Comparison of ENCODE assay signal across 24 cellular contexts in the genomic region with DNA sequence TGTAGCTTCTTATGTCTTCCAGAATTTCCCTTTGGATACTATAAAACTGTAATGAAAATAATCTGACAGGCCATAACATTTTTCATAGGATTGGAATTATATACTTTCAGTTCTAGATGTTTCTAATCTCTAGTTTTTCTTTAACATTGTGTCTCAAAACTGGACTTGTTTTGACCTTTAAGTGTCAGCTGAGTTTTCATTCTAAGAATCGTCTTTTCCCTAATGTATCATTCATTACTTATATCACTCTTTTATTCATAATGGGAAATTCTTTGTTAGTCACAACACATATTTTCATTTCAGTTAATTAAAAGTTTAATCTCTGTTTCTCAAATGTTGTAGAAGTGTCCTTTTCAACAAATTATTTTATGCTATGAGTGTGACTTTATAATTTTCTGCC. TPM values are rescaled to one million over a fixed set of nuclear protein-coding genes. Genes with fewer than 3 reads are reported as not detected.
DNase-seq lines count a peak whose midpoint lies in the region; ATAC-seq and TF ChIP-seq lines count a peak whose summit lies in the region.
"Had no signal": no experiment of that assay in that cellular context is flagged by ENCODE, and none has a peak within 500 bp of the region (broad histone marks: within the 10 kb centered on the region; RNA-seq: fewer than 3 reads in every experiment).

No MANE protein-coding gene starts in this region.

- POLR2A ChIA-PET in HEK293T (lab: Yijun Ruan, JAX): no interaction called here

- no peak for DNase-seq in T-helper 1 cell
- no peak for DNase-seq in activated T-cell treated with anti-CD3 and anti-CD28 coated beads, Interleukin-2, amount 50 U/mL, for 4 hours
- DNase-seq in activated T-cell treated with anti-CD3 and anti-CD28 coated beads for 4 hours: no peak
- no peak for DNase-seq in stimulated activated effector memory CD8-positive, alpha-beta T cell treated with anti-CD3 and anti-CD28 coated beads, Interleukin-12 subunit alpha, Interleukin-12 subunit beta, amount 100 ng/mL, for 72 hours (ENCODE audit: low spot score in 2 of 2)
- no peak for DNase-seq in HEK293T (ENCODE audit: extremely low spot score)
- no peak for DNase-seq in DMS79 treated with DMSO at 0.1 percent for 48 hours (lab: John Stamatoyannopoulos, UW)
- DNase-seq: ACHN; Caco-2; CD4-positive, alpha-beta memory T cell; DMS 273 treated with DMSO at 0.1 percent for 48 hours; DND-41; H7; HFFc6; NCI-H1105; NCI-H1694; NCI-H2081 treated with DMSO at 0.1 percent for 48 hours; NCI-H2171 treated with DMSO at 0.1 percent for 48 hours; NCI-H446; NCI-H526; Peyer's patch had no signal

- CTCF ChIA-PET in HEK293T (lab: Yijun Ruan, JAX): no interaction called here

- no peak overlapping the region for H3K4me3 Mint-ChIP-seq in T-helper 1 cell treated with Interleukin-12 subunit alpha and Interleukin-12 subunit beta and Interleukin-4 antibody, amounts not matched to agents 30 μg/mL and 1 μg/mL, for 36 hours
- peak overlapping the region; percentile 41 for H3K4me3 Mint-ChIP-seq in activated T-cell treated with anti-CD3 and anti-CD28 coated beads, Interleukin-2, amount 50 U/mL, for 4 hours
- peak overlapping the region; percentile 76 for H3K4me3 Mint-ChIP-seq in activated T-helper 17 cell treated with anti-CD3 and anti-CD28 coated beads, Interleukin-2, amount 50 U/mL, for 72 hours
- peak overlapping the region; percentile 62 for H3K4me3 Mint-ChIP-seq in stimulated activated effector memory CD8-positive, alpha-beta T cell treated with anti-CD3 and anti-CD28 coated beads, Interleukin-12 subunit alpha, Interleukin-12 subunit beta, amount 100 ng/mL, for 72 hours
- H3K4me3 Mint-ChIP-seq: CD4-positive, alpha-beta memory T cell; HFFc6; IgD-negative memory B cell had no signal

- H3K27ac Mint-ChIP-seq in T-helper 1 cell treated with Interleukin-12 subunit alpha and Interleukin-12 subunit beta and Interleukin-4 antibody, amounts not matched to agents 30 μg/mL and 1 μg/mL, for 36 hours: peak overlapping the region; percentile 43
- H3K27ac Mint-ChIP-seq in activated T-helper 17 cell treated with anti-CD3 and anti-CD28 coated beads, Interleukin-2, amount 50 U/mL, for 72 hours: peak overlapping the region; percentile 97
- peak overlapping the region; percentile 94 for H3K27ac Mint-ChIP-seq in stimulated activated effector memory CD8-positive, alpha-beta T cell treated with anti-CD3 and anti-CD28 coated beads, Interleukin-12 subunit alpha, Interleukin-12 subunit beta, amount 100 ng/mL, for 72 hours
- H3K27ac Mint-ChIP-seq: HFFc6, IgD-negative memory B cell had no signal

- H3K27me3 Mint-ChIP-seq in T-helper 1 cell treated with Interleukin-12 subunit alpha and Interleukin-12 subunit beta and Interleukin-4 antibody, amounts not matched to agents 30 μg/mL and 1 μg/mL, for 36 hours (ENCODE audit: low read depth): no peaks in the 10 kb centered on the region
- H3K27me3 Mint-ChIP-seq in activated T-cell treated with anti-CD3 and anti-CD28 coated beads, Interleukin-2, amount 50 U/mL, for 4 hours (ENCODE audit: low read depth): no peaks in the 10 kb centered on the region
- H3K27me3 Mint-ChIP-seq in activated T-helper 17 cell treated with anti-CD3 and anti-CD28 coated beads, Interleukin-2, amount 50 U/mL, for 72 hours: no peaks in the 10 kb centered on the region
- H3K27me3 Mint-ChIP-seq: CD4-positive, alpha-beta memory T cell had no signal

- H3K9me3 Mint-ChIP-seq in T-helper 1 cell treated with Interleukin-12 subunit alpha and Interleukin-12 subunit beta and Interleukin-4 antibody, amounts not matched to agents 30 μg/mL and 1 μg/mL, for 36 hours: peaks cover 10% of the 10 kb centered on the region
- H3K9me3 Mint-ChIP-seq in activated T-cell treated with anti-CD3 and anti-CD28 coated beads, Interleukin-2, amount 50 U/mL, for 4 hours: peaks cover 5% of the 10 kb centered on the region
- H3K9me3 Mint-ChIP-seq in activated T-helper 17 cell treated with anti-CD3 and anti-CD28 coated beads, Interleukin-2, amount 50 U/mL, for 72 hours: no peaks in the 10 kb centered on the region
- no peaks in the 10 kb centered on the region for H3K9me3 Mint-ChIP-seq in stimulated activated effector memory CD8-positive, alpha-beta T cell treated with anti-CD3 and anti-CD28 coated beads, Interleukin-12 subunit alpha, Interleukin-12 subunit beta, amount 100 ng/mL, for 72 hours
- H3K9me3 Mint-ChIP-seq: HFFc6 had no signal

- peaks cover 46% of the 10 kb centered on the region for H3K36me3 Mint-ChIP-seq in T-helper 1 cell treated with Interleukin-12 subunit alpha and Interleukin-12 subunit beta and Interleukin-4 antibody, amounts not matched to agents 30 μg/mL and 1 μg/mL, for 36 hours (ENCODE audit: low read depth)
- H3K36me3 Mint-ChIP-seq in activated T-cell treated with anti-CD3 and anti-CD28 coated beads, Interleukin-2, amount 50 U/mL, for 4 hours (ENCODE audit: insufficient read depth): peaks cover 5% of the 10 kb centered on the region
- peaks cover 16% of the 10 kb centered on the region for H3K36me3 Mint-ChIP-seq in activated T-helper 17 cell treated with anti-CD3 and anti-CD28 coated beads, Interleukin-2, amount 50 U/mL, for 72 hours (ENCODE audit: low read depth)
- peaks cover 40% of the 10 kb centered on the region for H3K36me3 Mint-ChIP-seq in stimulated activated effector memory CD8-positive, alpha-beta T cell treated with anti-CD3 and anti-CD28 coated beads, Interleukin-12 subunit alpha, Interleukin-12 subunit beta, amount 100 ng/mL, for 72 hours

- peak in 1 of 2 donors; percentile 75 for ATAC-seq in activated T-cell treated with anti-CD3 and anti-CD28 coated beads, Interleukin-2, amount 50 U/mL, for 4 hours
- ATAC-seq in activated T-helper 17 cell treated with anti-CD3 and anti-CD28 coated beads, Interleukin-2, amount 50 U/mL, for 72 hours (replicated peaks): peak; percentile 68
- peak; percentile 83 for ATAC-seq in stimulated activated effector memory CD8-positive, alpha-beta T cell treated with anti-CD3 and anti-CD28 coated beads, Interleukin-12 subunit alpha, Interleukin-12 subunit beta, amount 100 ng/mL, for 72 hours

- H3K4me1 Mint-ChIP-seq in T-helper 1 cell treated with Interleukin-12 subunit alpha and Interleukin-12 subunit beta and Interleukin-4 antibody, amounts not matched to agents 30 μg/mL and 1 μg/mL, for 36 hours (ENCODE audit: low read depth): peaks cover 47% of the 10 kb centered on the region
- peaks cover 33% of the 10 kb centered on the region for H3K4me1 Mint-ChIP-seq in activated T-cell treated with anti-CD3 and anti-CD28 coated beads, Interleukin-2, amount 50 U/mL, for 4 hours (ENCODE audit: low read depth)
- peaks cover 33% of the 10 kb centered on the region for H3K4me1 Mint-ChIP-seq in activated T-helper 17 cell treated with anti-CD3 and anti-CD28 coated beads, Interleukin-2, amount 50 U/mL, for 72 hours
- peaks cover 50% of the 10 kb centered on the region for H3K4me1 Mint-ChIP-seq in stimulated activated effector memory CD8-positive, alpha-beta T cell treated with anti-CD3 and anti-CD28 coated beads, Interleukin-12 subunit alpha, Interleukin-12 subunit beta, amount 100 ng/mL, for 72 hours
- H3K4me1 Mint-ChIP-seq: IgD-negative memory B cell had no signal

TF ChIP-seq in HEK293T, 16 proteins besides CTCF, POLR2A, EP300 and RAD21:
- TF ChIP-seq CTBP1 (IDR thresholded peaks at IDR 0.05; ENCODE audit: borderline replicate concordance) (no peak), LEF1 (IDR thresholded peaks at IDR 0.05; ENCODE audit: borderline replicate concordance) (no peak), FOXM1 (IDR thresholded peaks at IDR 0.05; ENCODE audit: borderline replicate concordance) (no peak)

RNA-seq across cellular contexts. Expression of a gene that starts 11.9 kb away (rescaled TPM):
- total RNA-seq in activated T-cell treated with anti-CD3 and anti-CD28 coated beads, Interleukin-2, amount 50 U/mL, for 4 hours: 10 to 100 TPM; 72.2 to 85.8 (median 75.3) TPM
- total RNA-seq in activated T-helper 17 cell treated with anti-CD3 and anti-CD28 coated beads, Interleukin-2, amount 50 U/mL, for 72 hours: 100 to 1,000 TPM; 108 to 131 TPM
- total RNA-seq: Caco-2, H7, HFFc6, OCI-LY7 had no signal

Comparison
In these comparisons a context has a peak if more than half of its experiments do, and no peak if none do; other contexts are left out.
1. H3K27ac Mint-ChIP-seq: peak in every context shown above with its lines; median percentile 97 in activated T-helper 17 cell treated with anti-CD3 and anti-CD28 coated beads, Interleukin-2, amount 50 U/mL, for 72 hours; 94 in stimulated activated effector memory CD8-positive, alpha-beta T cell treated with anti-CD3 and anti-CD28 coated beads, Interleukin-12 subunit alpha, Interleukin-12 subunit beta, amount 100 ng/mL, for 72 hours; 43 in T-helper 1 cell treated with Interleukin-12 subunit alpha and Interleukin-12 subunit beta and Interleukin-4 antibody, amounts not matched to agents 30 μg/mL and 1 μg/mL, for 36 hours.